In the genomic region with DNA sequence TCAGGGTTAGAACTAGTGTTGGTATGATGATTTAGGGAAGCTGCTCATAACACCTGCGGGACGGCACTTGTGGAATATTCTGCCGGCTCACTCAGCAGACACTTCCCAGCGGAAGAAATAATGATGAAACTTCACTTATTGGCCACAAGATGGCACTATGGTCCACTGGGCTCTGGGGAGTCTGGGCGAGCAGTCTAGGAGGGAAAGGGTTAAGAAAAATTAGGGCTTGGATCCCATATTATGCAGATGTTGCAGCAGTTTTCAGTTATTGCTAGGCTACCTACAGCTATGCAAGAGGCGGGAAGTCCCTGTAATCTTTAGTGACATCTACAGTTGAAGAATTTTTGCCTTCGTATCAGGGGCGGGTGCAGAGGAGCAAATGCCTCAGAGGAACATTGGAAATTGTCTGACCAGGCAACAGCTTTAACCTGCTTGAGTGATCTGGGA, we compare ENCODE assay signal across 8 cellular contexts.
DNase-seq lines count a peak whose midpoint lies in the region; ATAC-seq and TF ChIP-seq lines count a peak whose summit lies in the region.

No MANE protein-coding gene starts in this region.

- peak overlapping the region; percentile 67 for H2AFZ ChIP-seq in PC-9

- intact Hi-C loops in PC-9 (cut with micrococcal nuclease; ENCODE audit: unreplicated experiment): loop anchor here (1.0 to 5.0 kb wide), 18 partner anchors 12 to 519 kb away; partner anchors contain the start of gene EPHB6
- intact Hi-C loops in naive thymus-derived CD4-positive, alpha-beta T cell (cut with micrococcal nuclease): loop anchor here (1.0 to 5.0 kb wide), 8 partner anchors 13 to 315 kb away; no protein-coding TSS in a partner anchor

- ATAC-seq in HG02870 (IDR thresholded peaks at IDR 0.05; ENCODE audit: unreplicated experiment) (peak; percentile 77), HG02763 (IDR thresholded peaks at IDR 0.05; ENCODE audit: unreplicated experiment) (no peak)
- peak; percentile 71 for ATAC-seq in naive thymus-derived CD4-positive, alpha-beta T cell

- no peaks in the 10 kb centered on the region for H3K36me3 Mint-ChIP-seq in naive thymus-derived CD4-positive, alpha-beta T cell

- peak overlapping the region; percentile 66 for H3K4me2 ChIP-seq in PC-9

- no peaks in the 10 kb centered on the region for H3K36me3 ChIP-seq in PC-9 (ENCODE audit: low read depth)
- H3K36me3 ChIP-seq in effector memory CD4-positive, alpha-beta T cell (ENCODE audit: control insufficient read depth, insufficient read depth, low read length): no peaks in the 10 kb centered on the region
- no peaks in the 10 kb centered on the region for H3K36me3 ChIP-seq in naive thymus-derived CD4-positive, alpha-beta T cell (ENCODE audit: control insufficient read depth in 2 of 3, insufficient read depth in 3 of 3, low read length in 3 of 3)

- no peaks in the 10 kb centered on the region for H4K20me1 ChIP-seq in PC-9 (ENCODE audit: insufficient read depth)

- H3K9me3 ChIP-seq in PC-9 (ENCODE audit: insufficient read depth, low read depth): no peaks in the 10 kb centered on the region
- no peaks in the 10 kb centered on the region for H3K9me3 ChIP-seq in effector memory CD4-positive, alpha-beta T cell (ENCODE audit: control insufficient read depth, low read length)
- no peaks in the 10 kb centered on the region for H3K9me3 ChIP-seq in naive thymus-derived CD4-positive, alpha-beta T cell (ENCODE audit: control insufficient read depth in 2 of 3, low read length in 3 of 3)

- CTCF ChIA-PET in PC-9 (lab: Charles Lee): interaction anchor here (0.6 to 2.6 kb wide), 13 partner anchors 11 to 506 kb away, joined by 3 to 20 read pairs (median 4); no protein-coding TSS in a partner anchor
- CTCF ChIA-PET in naive thymus-derived CD4-positive, alpha-beta T cell (lab: Charles Lee): interaction anchor here (1.1 to 8.6 kb wide), 20 partner anchors 8 to 314 kb away, joined by 3 to 79 read pairs (median 8); no protein-coding TSS in a partner anchor

- H3K79me2 ChIP-seq in PC-9 (ENCODE audit: low read depth): no peaks in the 10 kb centered on the region

- no peaks in the 10 kb centered on the region for H3K9me3 Mint-ChIP-seq in naive thymus-derived CD4-positive, alpha-beta T cell

- H3K4me1 Mint-ChIP-seq in naive thymus-derived CD4-positive, alpha-beta T cell: peaks cover 15 to 72% (median 65%) of the 10 kb centered on the region in 7 donors

- no peaks in the 10 kb centered on the region for H3K27me3 ChIP-seq in PC-9 (ENCODE audit: insufficient read depth, low read depth)
- H3K27me3 ChIP-seq in effector memory CD4-positive, alpha-beta T cell (replicated peaks; ENCODE audit: control insufficient read depth, insufficient read depth, low read length, poor library complexity, severe bottlenecking): no peaks in the 10 kb centered on the region
- H3K27me3 ChIP-seq in naive thymus-derived CD4-positive, alpha-beta T cell (ENCODE audit: control insufficient read depth in 2 of 2, insufficient read depth in 2 of 2, low read length in 2 of 2): no peaks in the 10 kb centered on the region

- H3F3A ChIP-seq in PC-9 (ENCODE audit: insufficient read depth, low read depth): peaks cover 14% of the 10 kb centered on the region

- peak; percentile 48 for DNase-seq in AG08396 (ENCODE audit: low spot score)
- peak; percentile 84 to 98 for DNase-seq in PC-9
- DNase-seq in effector memory CD4-positive, alpha-beta T cell: no peak
- DNase-seq in naive thymus-derived CD4-positive, alpha-beta T cell: peak in 7 of 9 donors; percentile 39 to 58 (median 45)
- no peak for DNase-seq in KG1 (lab: John Stamatoyannopoulos, UW)

- H3K27ac Mint-ChIP-seq in naive thymus-derived CD4-positive, alpha-beta T cell: peak overlapping the region; percentile 33 to 93 (median 77)

- no TSS peak for BruUV-seq in PC-9 (replicated peaks; lab: Mats Ljungman, UMichigan)

- peak overlapping the region; percentile 22; the same call in 1 of the 2 replicates for H3K4me3 ChIP-seq in PC-9
- no peak overlapping the region for H3K4me3 ChIP-seq in effector memory CD4-positive, alpha-beta T cell (ENCODE audit: insufficient read depth, low read depth, low read length, poor library complexity, severe bottlenecking)
- H3K4me3 ChIP-seq in naive thymus-derived CD4-positive, alpha-beta T cell (ENCODE audit: low read length): peak overlapping the region; percentile 30

- H3K27me3 Mint-ChIP-seq in naive thymus-derived CD4-positive, alpha-beta T cell: peaks cover 0 to 9% (median 0%) of the 10 kb centered on the region in 5 donors

- H3K4me3 Mint-ChIP-seq in naive thymus-derived CD4-positive, alpha-beta T cell: peak overlapping the region; percentile 41 to 85 (median 70)

- TF ChIP-seq CTCF in GM12872 (IDR thresholded peaks at IDR 0.05; ENCODE audit: insufficient read depth, low read depth, low read length) (peak; percentile 74), PC-9 (conservative IDR thresholded peaks at IDR 0.05) (peak; percentile 95)

- H3K27ac ChIP-seq in PC-9: peak overlapping the region; percentile 74
- H3K27ac ChIP-seq in effector memory CD4-positive, alpha-beta T cell (ENCODE audit: insufficient read depth, low read length, poor library complexity, severe bottlenecking): peak overlapping the region; percentile 14
- H3K27ac ChIP-seq in naive thymus-derived CD4-positive, alpha-beta T cell (ENCODE audit: low read depth, low read length): peak overlapping the region; percentile 64

- POLR2A ChIA-PET in PC-9 (lab: Charles Lee; ENCODE audit: unreplicated experiment): interaction anchor here (0.6 kb wide), 4 partner anchors 12 to 142 kb away, joined by 3 to 6 read pairs (median 4); no protein-coding TSS in a partner anchor
- POLR2A ChIA-PET in naive thymus-derived CD4-positive, alpha-beta T cell (lab: Charles Lee): interaction anchor here (0.6 to 6.5 kb wide), 10 partner anchors 13 to 339 kb away, joined by 3 to 51 read pairs (median 6); no protein-coding TSS in a partner anchor

- peaks cover 51% of the 10 kb centered on the region for H3K4me1 ChIP-seq in PC-9 (replicated peaks; ENCODE audit: insufficient read depth)
- H3K4me1 ChIP-seq in effector memory CD4-positive, alpha-beta T cell (ENCODE audit: control insufficient read depth, insufficient read depth, low read length, poor library complexity, severe bottlenecking): peaks cover 8% of the 10 kb centered on the region
- H3K4me1 ChIP-seq in naive thymus-derived CD4-positive, alpha-beta T cell (ENCODE audit: control insufficient read depth in 2 of 2, insufficient read depth in 2 of 2, low read length in 2 of 2): peaks cover 5 to 46% of the 10 kb centered on the region in 2 donors

- H3K9me2 ChIP-seq in PC-9 (ENCODE audit: insufficient read depth): no peaks in the 10 kb centered on the region

Comparison
In these comparisons a context has a peak if more than half of its experiments do, and no peak if none do; other contexts are left out.
1. DNase-seq: peak in AG08396 (single experiment), PC-9 (2 of 2) and naive thymus-derived CD4-positive, alpha-beta T cell (7 of 9); none in effector memory CD4-positive, alpha-beta T cell (0 of 3) and KG1 (single experiment).
2. H3K27ac ChIP-seq: peak in every context shown above with its lines; median percentile 74 in PC-9; 64 in naive thymus-derived CD4-positive, alpha-beta T cell; 14 in effector memory CD4-positive, alpha-beta T cell.